8 cellular contexts compared by ENCODE assay signal in the genomic region with DNA sequence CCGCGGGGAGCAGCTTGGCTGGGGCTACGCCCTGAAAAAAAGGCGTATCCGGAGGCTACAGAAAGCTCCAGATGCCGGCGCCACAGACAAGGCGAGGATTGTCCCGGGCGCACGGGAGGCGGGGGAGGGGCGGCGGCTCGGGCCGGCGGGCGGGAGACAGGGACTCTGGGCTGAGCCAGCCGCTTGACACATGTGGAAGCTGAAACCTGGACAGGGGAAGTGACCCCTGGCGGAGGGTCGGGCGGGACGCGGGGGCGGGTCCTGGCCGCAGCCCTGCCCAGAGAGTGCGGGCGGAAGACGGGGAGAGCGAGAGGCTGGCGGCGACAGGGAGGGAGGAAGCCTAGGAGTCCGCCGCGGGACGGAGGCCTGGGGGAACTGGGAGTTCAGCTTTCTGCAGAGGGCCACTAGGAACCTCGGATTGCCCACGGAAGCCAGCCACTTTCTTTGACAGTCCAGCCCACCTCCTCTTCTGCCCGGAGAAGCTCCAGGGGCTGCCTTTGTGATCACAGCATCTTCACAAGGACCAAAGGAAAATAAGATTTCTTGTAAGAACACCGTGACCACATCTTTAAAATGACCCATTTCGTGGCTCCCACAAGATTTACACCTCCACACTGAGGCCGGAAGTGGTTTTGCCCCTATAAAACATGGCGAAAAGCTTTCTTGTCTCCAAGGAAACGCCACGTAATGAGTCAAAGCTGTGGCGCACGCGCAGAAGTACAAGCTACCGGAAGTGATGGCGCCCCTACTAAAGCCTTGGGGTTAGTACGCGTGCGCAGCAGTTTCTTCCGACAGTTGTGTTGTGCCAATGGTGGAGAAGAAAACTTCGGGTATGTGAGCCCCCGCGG. TPM values are rescaled to one million over a fixed set of nuclear protein-coding genes. Genes with fewer than 3 reads are reported as not detected.
DNase-seq lines count a peak whose midpoint lies in the region; ATAC-seq lines count a peak whose summit lies in the region.

Gene PLOD3 (minus strand): TSS at position 194 of the 848 bp plus-strand sequence. CDS start 307 bp downstream, outside the sequence.
Gene ZNHIT1 (plus strand): TSS at position 778 of the 848 bp plus-strand sequence. CDS start 31 bp downstream, at position 809.

- H3K27ac ChIP-seq in mesenchymal stem cell (ENCODE audit: low read length, poor library complexity, severe bottlenecking), result peak within 1 kb of the TSS; percentile 95

- H3K18ac ChIP-seq in mesenchymal stem cell (ENCODE audit: low read depth in 1 of 2, low read length in 2 of 2), result peak within 1 kb of the TSS; percentile 67 to 80

- H3K4me3 ChIP-seq in NT2/D1 (ENCODE audit: insufficient read length, low read depth), result peak within 1 kb of the TSS; percentile 78
- peak within 1 kb of the TSS; percentile 74 for H3K4me3 ChIP-seq in endocrine pancreas (ENCODE audit: control insufficient read depth, insufficient read depth, low read length)
- H3K4me3 ChIP-seq in mesenchymal stem cell (ENCODE audit: insufficient read depth in 1 of 2, low read depth in 1 of 2, low read length in 2 of 2), result peak within 1 kb of the TSS; percentile 74 to 93

- peak within 1 kb of the TSS; percentile 96 to 99 for H3K4ac ChIP-seq in mesenchymal stem cell (ENCODE audit: low read depth in 1 of 2, low read length in 2 of 2)

- H4K91ac ChIP-seq in mesenchymal stem cell (ENCODE audit: low read length), result peak within 1 kb of the TSS; percentile 90

- CTCF ChIA-PET in activated CD8-positive, alpha-beta memory T cell treated with anti-CD3 and anti-CD28 coated beads, Interleukin-2, amount 10 ng/mL, durations not matched to agents 7 days and 5 days (lab: Charles Lee), result interaction anchor here (0.9 to 2.9 kb wide), 23 partner anchors 9 to 366 kb away, joined by 3 to 69 read pairs (median 5); partner anchors contain the start of genes FIS1, MOGAT3, SLC12A9 and UFSP1

- peaks cover 27% of the 10 kb centered on the region for H3K4me1 Mint-ChIP-seq in activated CD8-positive, alpha-beta memory T cell treated with anti-CD3 and anti-CD28 coated beads, Interleukin-2, amount 10 ng/mL, durations not matched to agents 7 days and 5 days

- H3K4me3 Mint-ChIP-seq in activated CD8-positive, alpha-beta memory T cell treated with anti-CD3 and anti-CD28 coated beads, Interleukin-2, amount 10 ng/mL, durations not matched to agents 7 days and 5 days, result peak within 1 kb of the TSS; percentile 93

- peak within 1 kb of the TSS; percentile 17 for H2AK5ac ChIP-seq in mesenchymal stem cell (ENCODE audit: low read length, severe bottlenecking)

- peak within 1 kb of the TSS; percentile 49 for H2BK5ac ChIP-seq in mesenchymal stem cell (ENCODE audit: low read depth, low read length, poor library complexity, severe bottlenecking)

- peaks cover 4% of the 10 kb centered on the region for H3K36me3 Mint-ChIP-seq in activated CD8-positive, alpha-beta memory T cell treated with anti-CD3 and anti-CD28 coated beads, Interleukin-2, amount 10 ng/mL, durations not matched to agents 7 days and 5 days

- H3K79me1 ChIP-seq in mesenchymal stem cell (replicated peaks; ENCODE audit: low read length, poor library complexity, severe bottlenecking), result peaks cover 31% of the 10 kb centered on the region

- ATAC-seq in GM21381 (IDR thresholded peaks at IDR 0.05; ENCODE audit: unreplicated experiment), result peak; percentile 62
- ATAC-seq in activated CD8-positive, alpha-beta memory T cell treated with anti-CD3 and anti-CD28 coated beads, Interleukin-2, amount 10 ng/mL, durations not matched to agents 7 days and 5 days, result peak; percentile 74

- H3K36me3 ChIP-seq in NT2/D1 (ENCODE audit: insufficient read depth, insufficient read length, low read length) (peaks cover 41% of the 10 kb centered on the region), endocrine pancreas (ENCODE audit: control insufficient read depth, insufficient read depth, low read length) (peaks cover 2% of the 10 kb centered on the region), mesenchymal stem cell (ENCODE audit: control insufficient read depth in 1 of 2, insufficient read depth in 2 of 2, low read depth in 1 of 2, low read length in 2 of 2) (peaks cover 34 to 35% of the 10 kb centered on the region in 2 experiments)

- peak within 1 kb of the TSS; percentile 46 for H2AFZ ChIP-seq in mesenchymal stem cell (ENCODE audit: low read depth, low read length)

- peak within 1 kb of the TSS; percentile 2 to 24 for H2BK12ac ChIP-seq in mesenchymal stem cell (ENCODE audit: low read length in 2 of 2)

- peak within 1 kb of the TSS; percentile 70 for H4K8ac ChIP-seq in mesenchymal stem cell (ENCODE audit: low read length)

- H3K4me1 ChIP-seq in NT2/D1 (ENCODE audit: insufficient read depth, insufficient read length), result peaks cover 9% of the 10 kb centered on the region
- no peaks in the 10 kb centered on the region for H3K4me1 ChIP-seq in endocrine pancreas (ENCODE audit: control insufficient read depth, insufficient read depth, low read length)
- H3K4me1 ChIP-seq in mesenchymal stem cell (ENCODE audit: control insufficient read depth, insufficient read depth, low read depth, low read length), result peaks cover 25% of the 10 kb centered on the region

- peak within 1 kb of the TSS; percentile 84 for H3K27ac Mint-ChIP-seq in activated CD8-positive, alpha-beta memory T cell treated with anti-CD3 and anti-CD28 coated beads, Interleukin-2, amount 10 ng/mL, durations not matched to agents 7 days and 5 days

- H3K9me3 ChIP-seq in NT2/D1 (ENCODE audit: insufficient read depth, low read length) (no peaks in the 10 kb centered on the region), endocrine pancreas (ENCODE audit: control insufficient read depth, low read length) (no peaks in the 10 kb centered on the region), mesenchymal stem cell (ENCODE audit: control insufficient read depth, low read length) (no peaks in the 10 kb centered on the region)

- no peaks in the 10 kb centered on the region for H3K27me3 ChIP-seq in NT2/D1 (ENCODE audit: insufficient read depth, insufficient read length)
- H3K27me3 ChIP-seq in endocrine pancreas (ENCODE audit: control insufficient read depth, insufficient read depth, low read length), result no peaks in the 10 kb centered on the region
- H3K27me3 ChIP-seq in mesenchymal stem cell (ENCODE audit: control insufficient read depth in 1 of 2, insufficient read depth in 1 of 2, low read length in 2 of 2), result no peaks in the 10 kb centered on the region

- no peaks in the 10 kb centered on the region for H3K9me3 Mint-ChIP-seq in activated CD8-positive, alpha-beta memory T cell treated with anti-CD3 and anti-CD28 coated beads, Interleukin-2, amount 10 ng/mL, durations not matched to agents 7 days and 5 days (ENCODE audit: low read depth)

- peak within 1 kb of the TSS; percentile 44 for H2BK15ac ChIP-seq in mesenchymal stem cell (ENCODE audit: low read depth, poor library complexity, severe bottlenecking)

- H2BK120ac ChIP-seq in mesenchymal stem cell (ENCODE audit: low read depth, low read length), result peak within 1 kb of the TSS; percentile 83

- H3K9ac ChIP-seq in NT2/D1 (ENCODE audit: insufficient read length, low read depth) (peak within 1 kb of the TSS; percentile 90), endocrine pancreas (ENCODE audit: control insufficient read depth, insufficient read depth, low read length) (peak within 1 kb of the TSS; percentile 36), mesenchymal stem cell (ENCODE audit: low read length) (peak within 1 kb of the TSS; percentile 95)

- no peaks in the 10 kb centered on the region for H3K27me3 Mint-ChIP-seq in activated CD8-positive, alpha-beta memory T cell treated with anti-CD3 and anti-CD28 coated beads, Interleukin-2, amount 10 ng/mL, durations not matched to agents 7 days and 5 days

- peak within 1 kb of the TSS; percentile 57 to 86 for H3K23ac ChIP-seq in mesenchymal stem cell (ENCODE audit: low read length in 2 of 2)

- under 1% methylated on average over 55 of the region's 57 CpGs for WGBS in mesenchymal stem cell

- H3K14ac ChIP-seq in mesenchymal stem cell (ENCODE audit: low read length in 2 of 2), result peak within 1 kb of the TSS in 1 of 2 experiments; percentile 92

- H3K4me2 ChIP-seq in mesenchymal stem cell (ENCODE audit: low read length, poor library complexity, severe bottlenecking), result peak within 1 kb of the TSS; percentile 82

- DNase-seq in COR-L47 (lab: John Stamatoyannopoulos, UW) (peak; percentile 98), HUDEP-2 (lab: John Stamatoyannopoulos, UW; ENCODE audit: unreplicated experiment in 76 of 76) (peak in 75 of 76 experiments; percentile 48 to 97 (median 90)), NT2/D1 (ENCODE audit: low read depth, low spot score) (peak; percentile 96), mesenchymal stem cell (peak; percentile 98)
- peak; percentile 98 for DNase-seq in activated CD8-positive, alpha-beta memory T cell treated with anti-CD3 and anti-CD28 coated beads, Interleukin-2, amount 10 ng/mL, durations not matched to agents 7 days and 5 days
- peak; percentile 92 for DNase-seq in stimulated activated CD8-positive, alpha-beta memory T cell treated with anti-CD3 and anti-CD28 coated beads, Interleukin-12 subunit alpha, Interleukin-12 subunit beta, amount 100 ng/mL, for 4 hours (ENCODE audit: low read depth)

RNA-seq across cellular contexts. Expression of gene PLOD3, which starts in this region (rescaled TPM):
- 10 to 100 TPM; 41.6 to 42.3 TPM for total RNA-seq in activated CD8-positive, alpha-beta memory T cell treated with anti-CD3 and anti-CD28 coated beads, Interleukin-2, amount 10 ng/mL, durations not matched to agents 7 days and 5 days
- polyA plus RNA-seq in mesenchymal stem cell (2013, experiment 1 of 2), result 210 TPM
- polyA plus RNA-seq in mesenchymal stem cell (2013, experiment 2 of 2), result 206 TPM

RNA-seq across cellular contexts. Expression of gene ZNHIT1, which starts in this region (rescaled TPM):
- 10 to 100 TPM; 56.6 to 57.1 TPM for total RNA-seq in activated CD8-positive, alpha-beta memory T cell treated with anti-CD3 and anti-CD28 coated beads, Interleukin-2, amount 10 ng/mL, durations not matched to agents 7 days and 5 days
- polyA plus RNA-seq in mesenchymal stem cell (2013, experiment 1 of 2), result 83.1 TPM
- polyA plus RNA-seq in mesenchymal stem cell (2013, experiment 2 of 2), result 82.5 TPM

Comparison
In these comparisons a context has a peak if more than half of its experiments do, and no peak if none do; other contexts are left out.
1. Peak in every context shown above with its lines: DNase-seq, ATAC-seq, H3K4me3 ChIP-seq and H3K27ac ChIP-seq.
2. H3K9ac ChIP-seq: peak in every context shown above with its lines; median percentile 95 in mesenchymal stem cell; 90 in NT2/D1; 36 in endocrine pancreas.